ENCODE assay signal across 9 cellular contexts in genomic region chr9:137482094-137482781, GRCh38. TPM values are rescaled to one million over a fixed set of nuclear protein-coding genes. Genes with fewer than 3 reads are reported as not detected.
DNase-seq lines count a peak whose midpoint lies in the region; ATAC-seq, FAIRE-seq and TF ChIP-seq lines count a peak whose summit lies in the region.
"Had no signal": no experiment of that assay in that cellular context is flagged by ENCODE, and none has a peak within 500 bp of the region (broad histone marks: within the 10 kb centered on the region; RNA-seq: fewer than 3 reads in every experiment).

No MANE protein-coding gene starts in this region.

- H3K4me1 ChIP-seq in mucosa of descending colon (ENCODE audit: low read depth): no peaks in the 10 kb centered on the region
- no peaks in the 10 kb centered on the region for H3K4me1 ChIP-seq in small intestine (ENCODE audit: control insufficient read depth in 2 of 2, insufficient read depth in 1 of 2, low read depth in 1 of 2, low read length in 1 of 2)
- H3K4me1 ChIP-seq in effector memory CD4-positive, alpha-beta T cell (ENCODE audit: control insufficient read depth, insufficient read depth, low read length, poor library complexity, severe bottlenecking): no peaks in the 10 kb centered on the region

- H3K27me3 ChIP-seq in CD4-positive, alpha-beta T cell (ENCODE audit: control insufficient read depth, insufficient read depth, low read length): no peaks in the 10 kb centered on the region
- H3K27me3 ChIP-seq in small intestine (ENCODE audit: control insufficient read depth in 2 of 2, insufficient read depth in 2 of 2, low read length in 2 of 2): no peaks in the 10 kb centered on the region
- no peaks in the 10 kb centered on the region for H3K27me3 ChIP-seq in effector memory CD4-positive, alpha-beta T cell (replicated peaks; ENCODE audit: control insufficient read depth, insufficient read depth, low read length, poor library complexity, severe bottlenecking)

- no peaks in the 10 kb centered on the region for H3K9me3 Mint-ChIP-seq in CD4-positive, alpha-beta T cell
- no peaks in the 10 kb centered on the region for H3K9me3 Mint-ChIP-seq in MCF 10A (ENCODE audit: unreplicated experiment)
- no peaks in the 10 kb centered on the region for H3K9me3 Mint-ChIP-seq in activated T-helper 2 cell treated with anti-CD3 and anti-CD28 coated beads, Interferon-gamma antibody, Interleukin-2, Interleukin-4, amounts not matched to agents 10 μg/mL and 5 μg/mL and 100 μg/mL, durations not matched to agents 14 hours and 24 hours and 36 hours

- H3K4me3 Mint-ChIP-seq in CD4-positive, alpha-beta T cell: no peak overlapping the region
- peak overlapping the region; percentile 39 for H3K4me3 Mint-ChIP-seq in MCF 10A (ENCODE audit: unreplicated experiment)
- H3K4me3 Mint-ChIP-seq in activated T-helper 2 cell treated with anti-CD3 and anti-CD28 coated beads, Interferon-gamma antibody, Interleukin-2, Interleukin-4, amounts not matched to agents 10 μg/mL and 5 μg/mL and 100 μg/mL, durations not matched to agents 14 hours and 24 hours and 36 hours (ENCODE audit: low read depth): no peak overlapping the region
- H3K4me3 Mint-ChIP-seq: activated naive CD8-positive, alpha-beta T cell had no signal

- no peak overlapping the region for H3K4me3 ChIP-seq in mucosa of descending colon
- no peak overlapping the region for H3K4me3 ChIP-seq in small intestine (ENCODE audit: low read depth in 1 of 2, low read length in 2 of 2)
- no peak overlapping the region for H3K4me3 ChIP-seq in effector memory CD4-positive, alpha-beta T cell (ENCODE audit: insufficient read depth, low read depth, low read length, poor library complexity, severe bottlenecking)

- CTCF ChIA-PET in CD4-positive, alpha-beta T cell (lab: Charles Lee): no interaction called here
- CTCF ChIA-PET in MCF 10A (lab: Yijun Ruan, JAX): interaction anchor here (0.7 kb wide), 1 partner anchor 49 kb away, joined by 3 read pairs; no protein-coding TSS in a partner anchor

- DNase-seq in CD4-positive, alpha-beta T cell: no peak
- DNase-seq in MV-4-11 (lab: John Stamatoyannopoulos, UW): peak; percentile 97
- DNase-seq in MCF 10A (ENCODE audit: unreplicated experiment): peak; percentile 96
- peak; percentile 24 to 50 (median 35) for DNase-seq in mucosa of descending colon
- DNase-seq in activated T-helper 2 cell treated with anti-CD3 and anti-CD28 coated beads, Interferon-gamma antibody, Interleukin-2, Interleukin-4, amounts not matched to agents 10 μg/mL and 5 μg/mL and 100 μg/mL, durations not matched to agents 14 hours and 24 hours and 36 hours (ENCODE audit: low spot score): no peak
- DNase-seq in small intestine: no peak
- no peak for DNase-seq in effector memory CD4-positive, alpha-beta T cell

- no peak overlapping the region for H3K27ac Mint-ChIP-seq in CD4-positive, alpha-beta T cell
- peak overlapping the region; percentile 83 for H3K27ac Mint-ChIP-seq in MCF 10A (ENCODE audit: low read depth, unreplicated experiment)
- no peak overlapping the region for H3K27ac Mint-ChIP-seq in activated T-helper 2 cell treated with anti-CD3 and anti-CD28 coated beads, Interferon-gamma antibody, Interleukin-2, Interleukin-4, amounts not matched to agents 10 μg/mL and 5 μg/mL and 100 μg/mL, durations not matched to agents 14 hours and 24 hours and 36 hours
- H3K27ac Mint-ChIP-seq: activated naive CD8-positive, alpha-beta T cell had no signal

- no TSS peak for BruUV-seq in MCF 10A (replicated peaks; lab: Mats Ljungman, UMichigan)

- POLR2A ChIA-PET in CD4-positive, alpha-beta T cell (lab: Charles Lee): interaction anchor here (0.6 to 1.2 kb wide), 3 partner anchors 11 to 23 kb away, joined by 3 to 4 read pairs (median 3); partner anchors contain the start of gene NSMF
- POLR2A ChIA-PET in MCF 10A (lab: Yijun Ruan, JAX): interaction anchor here (0.8 to 1.8 kb wide), 13 partner anchors 9 to 240 kb away, joined by 3 to 10 read pairs (median 4); partner anchors contain the start of genes EXD3, NOXA1, NSMF and PNPLA7

- 70 to 82% (median 79%) methylated on average over 24 to 26 of the region's 26 CpGs for WGBS in small intestine, 3 donors

- H3K4me1 Mint-ChIP-seq in CD4-positive, alpha-beta T cell (ENCODE audit: low read depth): peaks cover 6% of the 10 kb centered on the region
- peaks cover 8% of the 10 kb centered on the region for H3K4me1 Mint-ChIP-seq in MCF 10A (ENCODE audit: insufficient read depth, unreplicated experiment)
- peaks cover 9% of the 10 kb centered on the region for H3K4me1 Mint-ChIP-seq in activated T-helper 2 cell treated with anti-CD3 and anti-CD28 coated beads, Interferon-gamma antibody, Interleukin-2, Interleukin-4, amounts not matched to agents 10 μg/mL and 5 μg/mL and 100 μg/mL, durations not matched to agents 14 hours and 24 hours and 36 hours (ENCODE audit: low read depth)

- H3K9me3 ChIP-seq in CD4-positive, alpha-beta T cell (ENCODE audit: control insufficient read depth, low read length): no peaks in the 10 kb centered on the region
- H3K9me3 ChIP-seq in mucosa of descending colon (no peaks in the 10 kb centered on the region), small intestine (ENCODE audit: control insufficient read depth, low read depth) (no peaks in the 10 kb centered on the region)
- H3K9me3 ChIP-seq in effector memory CD4-positive, alpha-beta T cell (ENCODE audit: control insufficient read depth, low read length): no peaks in the 10 kb centered on the region

- no peaks in the 10 kb centered on the region for H3K36me3 ChIP-seq in mucosa of descending colon (ENCODE audit: low read depth)
- no peaks in the 10 kb centered on the region for H3K36me3 ChIP-seq in small intestine (ENCODE audit: control insufficient read depth in 2 of 2, insufficient read depth in 2 of 2, low read length in 2 of 2)
- H3K36me3 ChIP-seq in effector memory CD4-positive, alpha-beta T cell (ENCODE audit: control insufficient read depth, insufficient read depth, low read length): no peaks in the 10 kb centered on the region

- H3K27me3 Mint-ChIP-seq in CD4-positive, alpha-beta T cell: no peaks in the 10 kb centered on the region
- no peaks in the 10 kb centered on the region for H3K27me3 Mint-ChIP-seq in MCF 10A (ENCODE audit: insufficient read depth, unreplicated experiment)
- H3K27me3 Mint-ChIP-seq in activated T-helper 2 cell treated with anti-CD3 and anti-CD28 coated beads, Interferon-gamma antibody, Interleukin-2, Interleukin-4, amounts not matched to agents 10 μg/mL and 5 μg/mL and 100 μg/mL, durations not matched to agents 14 hours and 24 hours and 36 hours (ENCODE audit: low read depth): no peaks in the 10 kb centered on the region
- H3K27me3 Mint-ChIP-seq: activated naive CD8-positive, alpha-beta T cell had no signal

- H3K27ac ChIP-seq in CD4-positive, alpha-beta T cell (ENCODE audit: low read depth, low read length): no peak overlapping the region
- peak overlapping the region in 1 of 2 donors; percentile 1 for H3K27ac ChIP-seq in small intestine (ENCODE audit: low read depth in 1 of 2, low read length in 1 of 2)
- H3K27ac ChIP-seq in effector memory CD4-positive, alpha-beta T cell (ENCODE audit: insufficient read depth, low read length, poor library complexity, severe bottlenecking): no peak overlapping the region

- no peak for TF ChIP-seq CTCF in CD4-positive, alpha-beta T cell (IDR thresholded peaks at IDR 0.05)
- TF ChIP-seq CTCF in MCF 10A (IDR thresholded peaks at IDR 0.05; ENCODE audit: unreplicated experiment) (no peak), mucosa of descending colon (IDR thresholded peaks at IDR 0.05) (no peak)

- ATAC-seq in CD4-positive, alpha-beta T cell (ENCODE audit: poor library complexity): peak; percentile 29
- ATAC-seq in mucosa of descending colon (peak; percentile 40), GM21381 (IDR thresholded peaks at IDR 0.05; ENCODE audit: unreplicated experiment) (no peak)

- no peak for FAIRE-seq in small intestine (lab: Jason Lieb, UNC)

- intact Hi-C loops in CD4-positive, alpha-beta T cell (cut with DNase I, micrococcal nuclease): no loop called here
- intact Hi-C loops in MCF 10A (cut with micrococcal nuclease) (no loop called here), mucosa of descending colon (cut with DNase I, micrococcal nuclease) (no loop called here)
- intact Hi-C loops in activated T-helper 2 cell treated with anti-CD3 and anti-CD28 coated beads, Interferon-gamma antibody, Interleukin-2, Interleukin-4, amounts not matched to agents 10 μg/mL and 5 μg/mL and 100 μg/mL, durations not matched to agents 14 hours and 24 hours and 36 hours (cut with micrococcal nuclease): no loop called here

- no peaks in the 10 kb centered on the region for H3K36me3 Mint-ChIP-seq in CD4-positive, alpha-beta T cell (ENCODE audit: low read depth)
- H3K36me3 Mint-ChIP-seq in MCF 10A (ENCODE audit: insufficient read depth, unreplicated experiment): no peaks in the 10 kb centered on the region
- no peaks in the 10 kb centered on the region for H3K36me3 Mint-ChIP-seq in activated T-helper 2 cell treated with anti-CD3 and anti-CD28 coated beads, Interferon-gamma antibody, Interleukin-2, Interleukin-4, amounts not matched to agents 10 μg/mL and 5 μg/mL and 100 μg/mL, durations not matched to agents 14 hours and 24 hours and 36 hours (ENCODE audit: low read depth)
- H3K36me3 Mint-ChIP-seq: activated naive CD8-positive, alpha-beta T cell had no signal

RNA-seq across cellular contexts. Expression of gene NSMF, which starts 23.1 kb away (rescaled TPM):
- 100 to 1,000 TPM; 104 to 109 TPM for total RNA-seq in CD4-positive, alpha-beta T cell
- total RNA-seq in MCF 10A (2022): 37.8 and 43.1 TPM in 2 replicates
- total RNA-seq in mucosa of descending colon: 10 to 100 TPM; 30.1 to 48.0 (median 43.4) TPM
- total RNA-seq in activated T-helper 2 cell treated with anti-CD3 and anti-CD28 coated beads, Interferon-gamma antibody, Interleukin-2, Interleukin-4, amounts not matched to agents 10 μg/mL and 5 μg/mL and 100 μg/mL, durations not matched to agents 14 hours and 24 hours and 36 hours: 56.1 and 57.6 TPM in 2 replicates
- polyA plus RNA-seq in small intestine: 10 to 100 TPM; 34.0 to 76.9 (median 57.3) TPM

RNA-seq across cellular contexts. Expression of gene ENTPD8, which starts 41.1 kb away (rescaled TPM):
- total RNA-seq in CD4-positive, alpha-beta T cell: not detected
- not detected in 2 replicates for total RNA-seq in MCF 10A (2022)
- 100 to 1,000 TPM in 1 of 3 donors, 10 to 100 TPM in 2; 36.7 to 127 (median 74.8) TPM for total RNA-seq in mucosa of descending colon
- not detected in 2 replicates for total RNA-seq in activated T-helper 2 cell treated with anti-CD3 and anti-CD28 coated beads, Interferon-gamma antibody, Interleukin-2, Interleukin-4, amounts not matched to agents 10 μg/mL and 5 μg/mL and 100 μg/mL, durations not matched to agents 14 hours and 24 hours and 36 hours
- 10 to 100 TPM; 15.9 to 85.4 (median 62.8) TPM for polyA plus RNA-seq in small intestine

RNA-seq across cellular contexts. Expression of gene NOXA1, which starts 59.0 kb away (rescaled TPM):
- 1 to 10 TPM; 6.7 to 7.7 TPM for total RNA-seq in CD4-positive, alpha-beta T cell
- total RNA-seq in MCF 10A (2022) (8.2 and 8.9 TPM in 2 replicates), mucosa of descending colon (10 to 100 TPM; 18.0 to 41.5 (median 27.2) TPM)
- total RNA-seq in activated T-helper 2 cell treated with anti-CD3 and anti-CD28 coated beads, Interferon-gamma antibody, Interleukin-2, Interleukin-4, amounts not matched to agents 10 μg/mL and 5 μg/mL and 100 μg/mL, durations not matched to agents 14 hours and 24 hours and 36 hours: 0.39 and 0.46 TPM in 2 replicates
- polyA plus RNA-seq in small intestine: 10 to 100 TPM in 2 of 3 donors, 1 to 10 TPM in 1; 8.0 to 38.0 (median 24.9) TPM

RNA-seq across cellular contexts. Expression of gene EXD3, which starts 59.3 kb away (rescaled TPM):
- total RNA-seq in CD4-positive, alpha-beta T cell: 10 to 100 TPM; 14.9 to 16.9 TPM
- total RNA-seq in MCF 10A (2022) (17.1 and 23.9 TPM in 2 replicates), mucosa of descending colon (10 to 100 TPM; 39.4 to 56.7 (median 40.1) TPM)
- 6.8 and 8.0 TPM in 2 replicates for total RNA-seq in activated T-helper 2 cell treated with anti-CD3 and anti-CD28 coated beads, Interferon-gamma antibody, Interleukin-2, Interleukin-4, amounts not matched to agents 10 μg/mL and 5 μg/mL and 100 μg/mL, durations not matched to agents 14 hours and 24 hours and 36 hours
- polyA plus RNA-seq in small intestine: 10 to 100 TPM; 15.0 to 36.2 (median 28.6) TPM

Comparison
In these comparisons a context has a peak if more than half of its experiments do, and no peak if none do; other contexts are left out.
1. DNase-seq: peak in MV-4-11 (single experiment), MCF 10A (single experiment) and mucosa of descending colon (3 of 3); none in CD4-positive, alpha-beta T cell (0 of 10), activated T-helper 2 cell treated with anti-CD3 and anti-CD28 coated beads, Interferon-gamma antibody, Interleukin-2, Interleukin-4, amounts not matched to agents 10 μg/mL and 5 μg/mL and 100 μg/mL, durations not matched to agents 14 hours and 24 hours and 36 hours (single experiment), small intestine (single experiment) and effector memory CD4-positive, alpha-beta T cell (0 of 3).
2. RNA of gene ENTPD8, which starts 41.1 kb away (total RNA-seq): 36.7 to 127 TPM in mucosa of descending colon; not detected in CD4-positive, alpha-beta T cell, not detected in MCF 10A and not detected in activated T-helper 2 cell treated with anti-CD3 and anti-CD28 coated beads, Interferon-gamma antibody, Interleukin-2, Interleukin-4, amounts not matched to agents 10 μg/mL and 5 μg/mL and 100 μg/mL, durations not matched to agents 14 hours and 24 hours and 36 hours; every median in the first group is over 10 times any median in the second.